ENCODE assay signal across 8 cellular contexts in the genomic region with DNA sequence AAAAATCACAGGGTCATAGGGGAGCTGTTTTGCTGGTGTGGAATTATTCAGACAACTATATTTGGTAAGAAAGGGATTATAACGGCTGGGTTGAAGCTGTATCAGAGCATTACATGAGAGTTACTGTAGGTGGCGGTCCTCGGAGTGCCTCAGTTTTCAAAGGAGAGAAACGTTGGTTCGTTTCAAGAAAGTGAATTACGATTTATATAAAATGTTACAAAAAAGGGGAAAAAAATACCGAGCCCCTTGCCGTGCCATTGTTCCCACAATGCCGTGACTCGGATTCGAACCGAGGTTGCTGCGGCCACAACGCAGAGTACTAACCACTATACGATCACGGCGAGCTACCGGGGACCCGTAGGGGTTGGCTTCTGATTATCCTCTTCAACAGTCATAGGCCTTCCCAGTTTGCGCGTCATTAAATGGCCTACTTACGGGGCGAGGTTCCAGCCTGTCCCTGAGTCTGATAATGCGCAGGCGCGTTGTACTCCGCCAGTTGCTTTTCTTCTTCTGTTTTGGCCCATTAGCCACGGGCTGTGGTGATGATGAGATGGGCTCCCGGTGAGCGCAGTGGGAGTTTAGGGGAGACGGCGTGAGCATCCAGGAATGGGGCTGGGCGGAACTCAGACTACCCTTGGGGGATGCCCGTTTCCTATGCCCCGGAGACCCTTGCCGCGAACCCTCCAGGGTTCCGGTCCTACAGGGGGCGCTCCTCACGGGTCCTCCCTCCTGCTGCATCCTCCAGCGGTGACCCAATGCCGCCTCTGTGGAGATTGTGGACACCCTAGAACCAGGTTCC. TPM values are rescaled to one million over a fixed set of nuclear protein-coding genes. Genes with fewer than 3 reads are reported as not detected.
A peak's percentile ranks its signal among the peaks of the same experiment; 100 is the strongest.
DNase-seq lines count a peak whose midpoint lies in the region; ATAC-seq, FAIRE-seq and TF ChIP-seq lines count a peak whose summit lies in the region.

No MANE protein-coding gene starts in this region.

- POLR2A ChIA-PET in endothelial cell of umbilical vein (lab: Charles Lee): interaction anchor here (0.8 to 1.9 kb wide), 3 partner anchors 8 to 35 kb away, joined by 3 to 7 read pairs (median 4); a partner anchor contains a TSS

- intact Hi-C loops in endothelial cell of umbilical vein (cut with micrococcal nuclease): loop anchor here (1.0 to 10.0 kb wide), 7 partner anchors 10 to 484 kb away; a partner anchor contains a TSS

- dilution Hi-C loops in endothelial cell of umbilical vein (cut with MboI; ENCODE audit: extremely low pct_ligation_motif_present, low sequenced_read_pairs): no loop called here

- no TSS peak for BruUV-seq in endothelial cell of umbilical vein (replicated peaks; lab: Mats Ljungman, UMichigan)

- DNase-seq in COR-L47 (lab: John Stamatoyannopoulos, UW) (peak; percentile 93), HS-27A (ENCODE audit: low read depth) (peak; percentile 94), NOMO-1 treated with DMSO at 0.1 percent for 48 hours (lab: John Stamatoyannopoulos, UW; ENCODE audit: unreplicated experiment) (peak; percentile 95), endothelial cell of umbilical vein (ENCODE audit: low read depth, low spot score) (peak; percentile 99)
- DNase-seq in activated CD8-positive, alpha-beta memory T cell treated with anti-CD3 and anti-CD28 coated beads, Interleukin-2, amount 50 U/mL, for 1 hour (ENCODE audit: extremely low read depth): peak; percentile 90
- DNase-seq in stimulated activated CD8-positive, alpha-beta memory T cell treated with anti-CD3 and anti-CD28 coated beads, Interleukin-2, amount 100 ng/mL, for 48 hours (ENCODE audit: low read depth in 2 of 2): peak; percentile 67 to 82

- H3K27me3 ChIP-seq in endothelial cell of umbilical vein (ENCODE audit: control insufficient read depth in 2 of 2, insufficient read depth in 2 of 2, low read length in 2 of 2) (peaks cover 7% of the 10 kb centered on the region in 2 experiments), mononuclear cell (ENCODE audit: insufficient read depth, low read length) (no peaks in the 10 kb centered on the region)

- CTCF ChIA-PET in endothelial cell of umbilical vein (lab: Charles Lee): interaction anchor here (0.7 to 8.9 kb wide), 16 partner anchors 10 to 259 kb away, joined by 3 to 98 read pairs (median 4); a partner anchor contains a TSS

- H3K9me3 ChIP-seq in endothelial cell of umbilical vein (replicated peaks; ENCODE audit: control insufficient read depth, insufficient read depth, low read length) (no peaks in the 10 kb centered on the region), mononuclear cell (ENCODE audit: low read depth, low read length) (no peaks in the 10 kb centered on the region)

- ATAC-seq in GM19467 (IDR thresholded peaks at IDR 0.05; ENCODE audit: unreplicated experiment): peak; percentile 56

- H4K20me1 ChIP-seq in endothelial cell of umbilical vein (replicated peaks; ENCODE audit: control insufficient read depth, extremely low read depth, insufficient read depth, low read length): no peaks in the 10 kb centered on the region

- peak overlapping the region; percentile 43 for H3K27ac ChIP-seq in endothelial cell of umbilical vein (ENCODE audit: insufficient read depth, low read depth, low read length)

- TF ChIP-seq CTCF in endothelial cell of umbilical vein (IDR thresholded peaks at IDR 0.05; ENCODE audit: extremely low read depth in 1 of 2, insufficient read depth in 1 of 2, low read depth in 1 of 2, low read length in 2 of 2): peak; percentile 83 to 84

- H3K4me2 ChIP-seq in endothelial cell of umbilical vein (ENCODE audit: insufficient read depth, low read length): peak overlapping the region; percentile 77

- TF ChIP-seq POLR2A in endothelial cell of umbilical vein (IDR thresholded peaks at IDR 0.05; ENCODE audit: low read depth, low read length): peak; percentile 83

- no peaks in the 10 kb centered on the region for H3K36me3 ChIP-seq in endothelial cell of umbilical vein (ENCODE audit: control insufficient read depth in 2 of 2, extremely low read depth in 1 of 2, insufficient read depth in 2 of 2, low read length in 2 of 2)

- H3K9me1 ChIP-seq in endothelial cell of umbilical vein (replicated peaks; ENCODE audit: control insufficient read depth, extremely low read depth, insufficient read depth, low read length): no peaks in the 10 kb centered on the region

- H3K4me1 ChIP-seq in endothelial cell of umbilical vein (ENCODE audit: control insufficient read depth, extremely low read depth, insufficient read depth, low read length) (peaks cover 8% of the 10 kb centered on the region), mononuclear cell (ENCODE audit: insufficient read depth, low read length) (peaks cover 37% of the 10 kb centered on the region)

- no peaks in the 10 kb centered on the region for H3K79me2 ChIP-seq in endothelial cell of umbilical vein (ENCODE audit: control insufficient read depth, insufficient read depth, low read length)

- H3K4me3 ChIP-seq in endothelial cell of umbilical vein (replicated peaks in 1 of 3; ENCODE audit: insufficient read depth in 1 of 3, low read depth in 1 of 3, low read length in 3 of 3) (peak overlapping the region; percentile 56 to 82 (median 68)), mononuclear cell (ENCODE audit: low read length) (peak overlapping the region; percentile 75)

- FAIRE-seq in endothelial cell of umbilical vein (lab: Jason Lieb, UNC): peak; percentile 88

- peak overlapping the region; percentile 76 for H2AFZ ChIP-seq in endothelial cell of umbilical vein (ENCODE audit: low read depth, low read length)

- peak overlapping the region; percentile 82 for H3K9ac ChIP-seq in endothelial cell of umbilical vein (replicated peaks; ENCODE audit: extremely low read depth, insufficient read depth, low read length)

TF ChIP-seq in endothelial cell of umbilical vein, 7 proteins besides CTCF, POLR2A, EP300 and RAD21:
- TF ChIP-seq JUN (IDR thresholded peaks at IDR 0.05; ENCODE audit: borderline replicate concordance, insufficient read depth, insufficient read length, low read depth) (no peak), GATA2 (IDR thresholded peaks at IDR 0.05; ENCODE audit: insufficient read depth, insufficient read length, low read depth, low read length) (peak; percentile 37), POLR2AphosphoS5 (IDR thresholded peaks at IDR 0.05; ENCODE audit: insufficient read depth, low read depth, low read length) (peak; percentile 67)

RNA-seq across cellular contexts. Expression of a gene that starts 10.8 kb away (rescaled TPM):
- 5.2 and 5.6 TPM in 2 replicates for total RNA-seq in endothelial cell of umbilical vein
- 2.8 and 3.8 TPM in 2 replicates for polyA plus RNA-seq in endothelial cell of umbilical vein
- polyA plus RNA-seq in endothelial cell of umbilical vein (2011; cell fraction: cytosol; rRNA removed): 3.3 and 4.7 TPM in 2 replicates
- 3.0 and 3.4 TPM in 2 replicates for polyA plus RNA-seq in endothelial cell of umbilical vein (2011; cell fraction: nucleus; rRNA removed)
- polyA plus RNA-seq in endothelial cell of umbilical vein (2012): 3.1 TPM in 2 replicates
- 1.9 and 6.6 TPM in 2 replicates for polyA minus RNA-seq in endothelial cell of umbilical vein
- not detected for polyA minus RNA-seq in endothelial cell of umbilical vein (2011; cell fraction: cytosol; rRNA and poly(A)+ RNA removed)
- polyA minus RNA-seq in endothelial cell of umbilical vein (2011; cell fraction: nucleus; rRNA and poly(A)+ RNA removed): 2.4 and 4.3 TPM in 2 replicates
- total RNA-seq in mononuclear cell: 2.1 TPM

RNA-seq across cellular contexts. Expression of a gene that starts 53.5 kb away (rescaled TPM):
- not detected in 2 replicates for total RNA-seq in endothelial cell of umbilical vein
- polyA plus RNA-seq in endothelial cell of umbilical vein: not detected in 2 replicates
- not detected in 2 replicates for polyA plus RNA-seq in endothelial cell of umbilical vein (2011; cell fraction: cytosol; rRNA removed)
- polyA plus RNA-seq in endothelial cell of umbilical vein (2011; cell fraction: nucleus; rRNA removed): not detected in 2 replicates
- not detected in 2 replicates for polyA plus RNA-seq in endothelial cell of umbilical vein (2012)
- polyA minus RNA-seq in endothelial cell of umbilical vein: not detected in 2 replicates
- polyA minus RNA-seq in endothelial cell of umbilical vein (2011; cell fraction: cytosol; rRNA and poly(A)+ RNA removed): not detected
- not detected in 2 replicates for polyA minus RNA-seq in endothelial cell of umbilical vein (2011; cell fraction: nucleus; rRNA and poly(A)+ RNA removed)
- total RNA-seq in mononuclear cell: not detected

Comparison
In these comparisons a context has a peak if more than half of its experiments do, and no peak if none do; other contexts are left out.
1. Peak in every context shown above with its lines: DNase-seq, ATAC-seq, H3K4me3 ChIP-seq and H3K27ac ChIP-seq.